ENCODE assay signal across 27 cellular contexts in genomic region chr4:3439391-3439790, GRCh38. TPM values are rescaled to one million over a fixed set of nuclear protein-coding genes. Genes with fewer than 3 reads are reported as not detected.
DNase-seq lines count a peak whose midpoint lies in the region; ATAC-seq and TF ChIP-seq lines count a peak whose summit lies in the region.
"Had no signal": no experiment of that assay in that cellular context is flagged by ENCODE, and none has a peak within 500 bp of the region (broad histone marks: within the 10 kb centered on the region; RNA-seq: fewer than 3 reads in every experiment).

No MANE protein-coding gene starts in this region.

- H3K9me3 ChIP-seq in BLaER1 = no peaks in the 10 kb centered on the region
- no peaks in the 10 kb centered on the region for H3K9me3 ChIP-seq in BLaER1 treated with 17β-estradiol and CSF1 and Interleukin-3, amounts not matched to agents 10 nM and 100 nM (replicated peaks in 1 of 11)
- H3K9me3 ChIP-seq in right lobe of liver = no peaks in the 10 kb centered on the region
- no peaks in the 10 kb centered on the region for H3K9me3 ChIP-seq in sigmoid colon

- no peaks in the 10 kb centered on the region for H3K9me3 Mint-ChIP-seq in dendritic cell treated with granulocyte-macrophage colony-stimulating factor and Interleukin-4, amounts not matched to agents 40 ng/mL and 50 ng/mL, for 4 days
- H3K9me3 Mint-ChIP-seq: CD8-positive, alpha-beta memory T cell; IgD-negative memory B cell; T-cell had no signal

- H3K27me3 ChIP-seq in BLaER1 (no peaks in the 10 kb centered on the region), right lobe of liver (no peaks in the 10 kb centered on the region), sigmoid colon (peaks cover 0 to 3% (median 0%) of the 10 kb centered on the region in 3 donors)
- H3K27me3 ChIP-seq in BLaER1 treated with 17β-estradiol and CSF1 and Interleukin-3, amounts not matched to agents 10 nM and 100 nM = no peaks in the 10 kb centered on the region

- peak overlapping the region; percentile 18; the same call in 1 of the 2 replicates for H3K4me3 ChIP-seq in BLaER1
- no peak overlapping the region; a peak in 1 of 20 replicates for H3K4me3 ChIP-seq in BLaER1 treated with 17β-estradiol and CSF1 and Interleukin-3, amounts not matched to agents 10 nM and 100 nM
- no peak overlapping the region for H3K4me3 ChIP-seq in right lobe of liver
- no peak overlapping the region for H3K4me3 ChIP-seq in sigmoid colon
- H3K4me3 ChIP-seq: GM12878 had no signal

- WGBS in right lobe of liver (ENCODE audit: insufficient coverage, low coverage, low lambda C conversion rate, missing lambda C conversion rate) = no CpG with 5 or more reads among the region's 16 CpGs
- 73 to 84% methylated on average over 16 of the region's 16 CpGs for WGBS in sigmoid colon, 2 donors

- peak overlapping the region; percentile 57 for H3K9ac ChIP-seq in BLaER1
- H3K9ac ChIP-seq in BLaER1 treated with 17β-estradiol and CSF1 and Interleukin-3, amounts not matched to agents 10 nM and 100 nM = peak overlapping the region in 8 of 11 experiments; percentile 2 to 48 (median 25); a peak in 5 of 22 replicates

- peaks cover 6% of the 10 kb centered on the region for H3K27me3 Mint-ChIP-seq in dendritic cell treated with granulocyte-macrophage colony-stimulating factor and Interleukin-4, amounts not matched to agents 40 ng/mL and 50 ng/mL, for 4 days
- H3K27me3 Mint-ChIP-seq: CD8-positive, alpha-beta memory T cell; IgD-negative memory B cell; T-cell had no signal

- H3K36me3 ChIP-seq in BLaER1 (peaks cover 7% of the 10 kb centered on the region; the same call in 1 of the 2 replicates), right lobe of liver (no peaks in the 10 kb centered on the region), sigmoid colon (no peaks in the 10 kb centered on the region)
- H3K36me3 ChIP-seq in BLaER1 treated with 17β-estradiol and CSF1 and Interleukin-3, amounts not matched to agents 10 nM and 100 nM = 0 out of 22 replicates have a peak, but pooled peaks cover 0 to 5% (median 0%) of the 10 kb centered on the region in 11 experiments

- H3K4me3 Mint-ChIP-seq in dendritic cell treated with granulocyte-macrophage colony-stimulating factor and Interleukin-4, amounts not matched to agents 40 ng/mL and 50 ng/mL, for 4 days = no peak overlapping the region
- H3K4me3 Mint-ChIP-seq: CD14-positive monocyte; CD8-positive, alpha-beta memory T cell; T-cell had no signal

- intact Hi-C loops in dendritic cell treated with granulocyte-macrophage colony-stimulating factor and Interleukin-4, amounts not matched to agents 40 ng/mL and 50 ng/mL, for 4 days (cut with micrococcal nuclease) = no loop called here
- intact Hi-C loops in right lobe of liver (cut with DNase I) = no loop called here
- intact Hi-C loops in sigmoid colon (cut with DNase I) = no loop called here

- no peak for ATAC-seq in right lobe of liver
- ATAC-seq: GM12878, T-cell had no signal

- TF ChIP-seq POLR2A in right lobe of liver (IDR thresholded peaks at IDR 0.05) (no peak), sigmoid colon (IDR thresholded peaks at IDR 0.05) (no peak)

- no peaks in the 10 kb centered on the region for H3K36me3 Mint-ChIP-seq in dendritic cell treated with granulocyte-macrophage colony-stimulating factor and Interleukin-4, amounts not matched to agents 40 ng/mL and 50 ng/mL, for 4 days (ENCODE audit: low read depth)
- H3K36me3 Mint-ChIP-seq: CD14-positive monocyte; CD8-positive, alpha-beta memory T cell; T-cell had no signal

- peak overlapping the region; percentile 75 for H3K27ac Mint-ChIP-seq in dendritic cell treated with granulocyte-macrophage colony-stimulating factor and Interleukin-4, amounts not matched to agents 40 ng/mL and 50 ng/mL, for 4 days
- H3K27ac Mint-ChIP-seq: CD8-positive, alpha-beta memory T cell; IgD-negative memory B cell; T-cell had no signal

- DNase-seq in right lobe of liver (peak in 2 of 3 donors; percentile 21 to 56), superior temporal gyrus (ENCODE audit: extremely low spot score) (no peak), NCI-H1694 (lab: John Stamatoyannopoulos, UW) (no peak), sigmoid colon (no peak)
- DNase-seq: CD8-positive, alpha-beta memory T cell; DMS 273 treated with DMSO at 0.1 percent for 48 hours; DMS79; EL; GDM1; H7; NCI-H1105; NCI-H1436 treated with DMSO at 0.1 percent for 48 hours; NCI-H1930; NCI-H2107; NCI-H446; NCI-H524 treated with DMSO at 0.1 percent for 48 hours; NCI-H774; SHP77; T-cell had no signal

- no peak for TF ChIP-seq EP300 in sigmoid colon (IDR thresholded peaks at IDR 0.05)

- H3K4me2 ChIP-seq in BLaER1 = peak overlapping the region; percentile 85
- H3K4me2 ChIP-seq in BLaER1 treated with 17β-estradiol and CSF1 and Interleukin-3, amounts not matched to agents 10 nM and 100 nM = peak overlapping the region; percentile 55 to 87 (median 80)

- peaks cover 28% of the 10 kb centered on the region for H3K4me1 Mint-ChIP-seq in dendritic cell treated with granulocyte-macrophage colony-stimulating factor and Interleukin-4, amounts not matched to agents 40 ng/mL and 50 ng/mL, for 4 days (ENCODE audit: low read depth)
- H3K4me1 Mint-ChIP-seq: CD8-positive, alpha-beta memory T cell; IgD-negative memory B cell; T-cell had no signal

- TF ChIP-seq CTCF in right lobe of liver (IDR thresholded peaks at IDR 0.05) (no peak), sigmoid colon (IDR thresholded peaks at IDR 0.05) (no peak)

- peaks cover 76% of the 10 kb centered on the region for H3K4me1 ChIP-seq in BLaER1
- H3K4me1 ChIP-seq in BLaER1 treated with 17β-estradiol and CSF1 and Interleukin-3, amounts not matched to agents 10 nM and 100 nM = peaks cover 40 to 76% (median 67%) of the 10 kb centered on the region in 10 experiments
- H3K4me1 ChIP-seq in right lobe of liver = peaks cover 0 to 16% (median 3%) of the 10 kb centered on the region in 4 donors
- H3K4me1 ChIP-seq in sigmoid colon = peaks cover 0 to 6% (median 0%) of the 10 kb centered on the region in 4 donors

- H3K27ac ChIP-seq in BLaER1 (peak overlapping the region; percentile 68), right lobe of liver (no peak overlapping the region), sigmoid colon (no peak overlapping the region)
- H3K27ac ChIP-seq in BLaER1 treated with 17β-estradiol and CSF1 and Interleukin-3, amounts not matched to agents 10 nM and 100 nM = peak overlapping the region in 8 of 11 experiments; percentile 17 to 59 (median 40); a peak in 11 of 22 replicates

- H4K20me1 ChIP-seq in BLaER1 = peaks cover 39% of the 10 kb centered on the region
- peaks cover 0 to 48% (median 11%) of the 10 kb centered on the region in 11 experiments; a peak in 12 of 22 replicates for H4K20me1 ChIP-seq in BLaER1 treated with 17β-estradiol and CSF1 and Interleukin-3, amounts not matched to agents 10 nM and 100 nM

RNA-seq across cellular contexts. Expression of gene HGFAC, which starts 2.4 kb away (rescaled TPM):
- total RNA-seq in right lobe of liver (100 to 1,000 TPM in 5 of 6 experiments, 10 to 100 TPM in 1; 73.9 to 176 (median 140) TPM), sigmoid colon (under 1 TPM; 0.33 to 0.55 (median 0.38) TPM)
- under 1 TPM in 1 of 3 donors, not detected in 2; 0.22 TPM for polyA plus RNA-seq in sigmoid colon
- total RNA-seq: CD8-positive, alpha-beta memory T cell; SK-MEL-5 had no signal
- polyA plus RNA-seq: CD14-positive monocyte; CD8-positive, alpha-beta memory T cell; GM12878; IgD-negative memory B cell had no signal

RNA-seq across cellular contexts. Expression of gene DOK7, which starts 23.7 kb away (rescaled TPM):
- total RNA-seq in right lobe of liver = 1 to 10 TPM in 4 of 6 experiments, under 1 TPM in 2; 0.73 to 2.4 (median 1.5) TPM
- total RNA-seq in sigmoid colon = 1 to 10 TPM in 1 of 4 donors, not detected in 3; 1.9 TPM
- 1 to 10 TPM in 1 of 3 donors, under 1 TPM in 1, not detected in 1; 0.85 to 1.2 TPM for polyA plus RNA-seq in sigmoid colon
- total RNA-seq: A673; CD8-positive, alpha-beta memory T cell; SK-MEL-5 had no signal
- polyA plus RNA-seq: CD14-positive monocyte; CD8-positive, alpha-beta memory T cell had no signal

Comparison
In these comparisons a context has a peak if more than half of its experiments do, and no peak if none do; other contexts are left out.
1. H3K27ac ChIP-seq: peak in BLaER1 (single experiment) and BLaER1 treated with 17β-estradiol and CSF1 and Interleukin-3, amounts not matched to agents 10 nM and 100 nM (8 of 11); none in right lobe of liver (0 of 3) and sigmoid colon (0 of 4).
2. DNase-seq: peak in right lobe of liver (2 of 3); none in superior temporal gyrus (single experiment), NCI-H1694 (single experiment) and sigmoid colon (single experiment).
3. RNA of gene HGFAC, which starts 2.4 kb away (total RNA-seq): 73.9 to 176 TPM in right lobe of liver; 0.33 to 0.55 TPM in sigmoid colon; every median in the first group is over 10 times any median in the second.